9 cellular contexts compared by ENCODE assay signal in the genomic region with DNA sequence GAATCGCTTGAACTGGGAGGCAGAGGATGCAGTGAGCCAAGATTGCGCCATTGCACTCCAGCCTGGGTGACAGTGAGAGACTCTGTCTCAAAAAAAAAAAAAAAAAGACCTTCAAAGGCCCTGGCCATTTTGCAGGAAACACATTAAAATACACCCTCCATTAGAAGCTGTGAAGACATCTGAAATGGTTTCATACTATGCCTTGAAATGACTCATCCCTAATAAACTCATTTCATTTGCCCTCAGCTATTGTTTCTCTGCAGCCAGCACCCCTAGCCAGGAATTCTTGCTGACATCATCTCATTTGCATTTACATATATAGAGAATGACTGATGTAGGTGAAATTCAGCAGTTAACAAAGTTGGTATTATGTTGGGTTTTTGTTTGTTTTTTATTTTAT. TPM values are rescaled to one million over a fixed set of nuclear protein-coding genes. Genes with fewer than 3 reads are reported as not detected.
A peak's percentile ranks its signal among the peaks of the same experiment; 100 is the strongest.
DNase-seq lines count a peak whose midpoint lies in the region; ATAC-seq, FAIRE-seq and TF ChIP-seq lines count a peak whose summit lies in the region.
"Had no signal": no experiment of that assay in that cellular context is flagged by ENCODE, and none has a peak within 500 bp of the region (broad histone marks: within the 10 kb centered on the region; RNA-seq: fewer than 3 reads in every experiment).

No MANE protein-coding gene starts in this region.

- intact Hi-C loops in mucosa of descending colon (cut with DNase I, micrococcal nuclease), result no loop called here

- peaks cover 12% of the 10 kb centered on the region; the same call in 1 of the 2 replicates for H3K36me3 ChIP-seq in HUES64 (ENCODE audit: insufficient read depth, low read length)
- H3K36me3 ChIP-seq in mucosa of descending colon (ENCODE audit: low read depth), result peaks cover 3% of the 10 kb centered on the region

- FAIRE-seq in GM12891 (lab: Jason Lieb, UNC), result no peak

- H3K27me3 ChIP-seq in HUES64 (ENCODE audit: insufficient read depth, low read length), result no peaks in the 10 kb centered on the region

- H3K4me1 ChIP-seq in HUES64 (ENCODE audit: insufficient read depth, low read length) (peaks cover 15% of the 10 kb centered on the region), mucosa of descending colon (ENCODE audit: low read depth) (peaks cover 5% of the 10 kb centered on the region)

- 83% methylated on average over 2 of the region's 2 CpGs for WGBS in HUES64

- DNase-seq in GM12891 (ENCODE audit: insufficient read length, low spot score) (no peak), astrocyte of the cerebellum (ENCODE audit: low read depth) (peak; percentile 88), mucosa of descending colon (no peak), NCI-H1417 treated with DMSO at 0.1 percent for 48 hours (lab: John Stamatoyannopoulos, UW) (no peak), NCI-H2196 treated with DMSO at 0.1 percent for 48 hours (lab: John Stamatoyannopoulos, UW; ENCODE audit: unreplicated experiment) (no peak), SHP77 (lab: John Stamatoyannopoulos, UW) (no peak)
- DNase-seq: left cardiac atrium had no signal

- H3K9me3 ChIP-seq in HUES64 (ENCODE audit: insufficient read depth, low read depth, low read length), result no peaks in the 10 kb centered on the region
- H3K9me3 ChIP-seq in mucosa of descending colon, result no peaks in the 10 kb centered on the region

- in situ Hi-C loops in astrocyte of the cerebellum (cut with HindIII; ENCODE audit: low sequenced_read_pairs), result no loop called here

- H3K4me3 ChIP-seq in HUES64 (ENCODE audit: low read length) (no peak overlapping the region), astrocyte of the cerebellum (ENCODE audit: low read depth, low read length) (no peak overlapping the region), mucosa of descending colon (no peak overlapping the region)

- TF ChIP-seq CTCF in astrocyte of the cerebellum (IDR thresholded peaks at IDR 0.05; ENCODE audit: low read depth, low read length, missing control alignments) (no peak), mucosa of descending colon (IDR thresholded peaks at IDR 0.05) (no peak)

- ATAC-seq in mucosa of descending colon (peak; percentile 79), GM18873 (IDR thresholded peaks at IDR 0.05; ENCODE audit: low FRiP score, unreplicated experiment) (no peak)
- ATAC-seq: left cardiac atrium had no signal

- H3K27ac ChIP-seq in HUES64 (ENCODE audit: low read depth, low read length), result peak overlapping the region; percentile 66; the same call in 1 of the 2 replicates

- TF ChIP-seq POLR2A in GM12891 (IDR thresholded peaks at IDR 0.05; ENCODE audit: low read depth, low read length), result no peak

- H3K9ac ChIP-seq in HUES64 (ENCODE audit: low read depth, low read length), result no peak overlapping the region

TF ChIP-seq in GM12891, 5 proteins besides CTCF, POLR2A, EP300 and RAD21:
- TF ChIP-seq TAF1 (IDR thresholded peaks at IDR 0.05; ENCODE audit: low read depth, low read length) (no peak), POU2F2 (IDR thresholded peaks at IDR 0.05; ENCODE audit: low read depth, low read length) (peak; percentile 84)

RNA-seq across cellular contexts. Expression of gene EML2, which starts 8.7 kb away (rescaled TPM):
- polyA plus RNA-seq in GM12891 (2012; ENCODE audit: low read depth, missing spikeins), result 49.5 TPM
- polyA plus RNA-seq in HUES64 (2013, experiment 1 of 2), result 9.3 TPM
- polyA plus RNA-seq in HUES64 (2013, experiment 2 of 2), result 15.7 TPM
- 100 to 1,000 TPM in 1 of 3 donors, 10 to 100 TPM in 2; 59.9 to 119 (median 79.1) TPM for total RNA-seq in mucosa of descending colon

RNA-seq across cellular contexts. Expression of gene GPR4, which starts 28.5 kb away (rescaled TPM):
- not detected for polyA plus RNA-seq in GM12891 (2012; ENCODE audit: low read depth, missing spikeins)
- 0.35 TPM for polyA plus RNA-seq in HUES64 (2013, experiment 1 of 2)
- 0.25 TPM for polyA plus RNA-seq in HUES64 (2013, experiment 2 of 2)
- 1 to 10 TPM in 2 of 3 donors, under 1 TPM in 1; 0.84 to 1.0 (median 1.0) TPM for total RNA-seq in mucosa of descending colon

RNA-seq across cellular contexts. Expression of gene GIPR, which starts 37.6 kb away (rescaled TPM):
- polyA plus RNA-seq in GM12891 (2012; ENCODE audit: low read depth, missing spikeins), result 17.4 TPM
- 0.15 TPM for polyA plus RNA-seq in HUES64 (2013, experiment 1 of 2)
- 0.32 TPM for polyA plus RNA-seq in HUES64 (2013, experiment 2 of 2)
- 10 to 100 TPM in 2 of 3 donors, 1 to 10 TPM in 1; 6.8 to 19.4 (median 14.2) TPM for total RNA-seq in mucosa of descending colon

RNA-seq across cellular contexts. Expression of gene OPA3, which starts 45.9 kb away (rescaled TPM):
- 5.3 TPM for polyA plus RNA-seq in GM12891 (2012; ENCODE audit: low read depth, missing spikeins)
- polyA plus RNA-seq in HUES64 (2013, experiment 1 of 2), result 7.7 TPM
- 9.9 TPM for polyA plus RNA-seq in HUES64 (2013, experiment 2 of 2)
- 10 to 100 TPM; 12.1 to 16.4 (median 13.4) TPM for total RNA-seq in mucosa of descending colon
